Comparison of ENCODE assay signal across 21 cellular contexts in genomic region chr4:1086011-1086410, GRCh38. TPM values are rescaled to one million over a fixed set of nuclear protein-coding genes. Genes with fewer than 3 reads are reported as not detected.
A peak's percentile ranks its signal among the peaks of the same experiment; 100 is the strongest.
DNase-seq lines count a peak whose midpoint lies in the region; ATAC-seq and TF ChIP-seq lines count a peak whose summit lies in the region.
"Had no signal": no experiment of that assay in that cellular context is flagged by ENCODE, and none has a peak within 500 bp of the region (broad histone marks: within the 10 kb centered on the region; RNA-seq: fewer than 3 reads in every experiment).

No MANE protein-coding gene starts in this region.

- H3K4me2 ChIP-seq in IMR-90 (ENCODE audit: low read depth, low read length) = no peak overlapping the region
- H3K4me2 ChIP-seq: A549, GM23338 had no signal

- no peak overlapping the region for H4K91ac ChIP-seq in IMR-90 (ENCODE audit: insufficient read depth, low read depth, low read length)

- no peak overlapping the region for H2BK120ac ChIP-seq in IMR-90 (ENCODE audit: low read depth, low read length)

- peaks cover 11% of the 10 kb centered on the region for H3K4me1 Mint-ChIP-seq in activated CD8-positive, alpha-beta memory T cell treated with anti-CD3 and anti-CD28 coated beads, Interleukin-2, amount 10 ng/mL, durations not matched to agents 7 days and 5 days
- peaks cover 31 to 33% of the 10 kb centered on the region in 2 donors for H3K4me1 Mint-ChIP-seq in immature natural killer cell
- H3K4me1 Mint-ChIP-seq in mesothelial cell of epicardium = no peaks in the 10 kb centered on the region
- H3K4me1 Mint-ChIP-seq: GM23338 had no signal

- no peak overlapping the region for H2BK20ac ChIP-seq in IMR-90 (ENCODE audit: low read depth, low read length)

- no peak for ATAC-seq in activated CD8-positive, alpha-beta memory T cell treated with anti-CD3 and anti-CD28 coated beads, Interleukin-2, amount 10 ng/mL, durations not matched to agents 7 days and 5 days
- no peak for ATAC-seq in IMR-90 (ENCODE audit: low read depth)
- ATAC-seq in HG02970 (IDR thresholded peaks at IDR 0.05; ENCODE audit: low FRiP score, unreplicated experiment) = no peak
- ATAC-seq: A549, GM23338, HCT116, HepG2 had no signal

- H3K56ac ChIP-seq in IMR-90 (ENCODE audit: extremely low read depth, insufficient read depth, low read length) = no peak overlapping the region

- H3K4me3 Mint-ChIP-seq in activated CD8-positive, alpha-beta memory T cell treated with anti-CD3 and anti-CD28 coated beads, Interleukin-2, amount 10 ng/mL, durations not matched to agents 7 days and 5 days = no peak overlapping the region
- H3K4me3 Mint-ChIP-seq in immature natural killer cell (no peak overlapping the region), mesothelial cell of epicardium (no peak overlapping the region)
- H3K4me3 Mint-ChIP-seq: CD4-positive, alpha-beta T cell; GM23338 had no signal

- BruUV-seq in IMR-90 (replicated peaks; lab: Mats Ljungman, UMichigan) = no TSS peak

- H3K18ac ChIP-seq in IMR-90 (ENCODE audit: low read depth, low read length) = no peak overlapping the region

- no peak overlapping the region for H3K4me3 ChIP-seq in IMR-90 (ENCODE audit: insufficient read depth, low read depth, low read length)
- H3K4me3 ChIP-seq: A549, GM23338 had no signal

- H3K36me3 Mint-ChIP-seq in activated CD8-positive, alpha-beta memory T cell treated with anti-CD3 and anti-CD28 coated beads, Interleukin-2, amount 10 ng/mL, durations not matched to agents 7 days and 5 days = peaks cover 5% of the 10 kb centered on the region
- H3K36me3 Mint-ChIP-seq in immature natural killer cell (peaks cover 6 to 14% (median 11%) of the 10 kb centered on the region in 3 donors), mesothelial cell of epicardium (no peaks in the 10 kb centered on the region)

- H3K4ac ChIP-seq in IMR-90 (ENCODE audit: low read depth, low read length) = no peak overlapping the region

- no peaks in the 10 kb centered on the region for H3K79me1 ChIP-seq in IMR-90 (ENCODE audit: low read depth in 1 of 2, low read length in 2 of 2)

- H4K20me1 ChIP-seq in IMR-90 (ENCODE audit: insufficient read depth, low read length) = no peaks in the 10 kb centered on the region

- H4K5ac ChIP-seq in IMR-90 (ENCODE audit: low read depth, low read length) = no peak overlapping the region

- CTCF ChIA-PET in activated CD8-positive, alpha-beta memory T cell treated with anti-CD3 and anti-CD28 coated beads, Interleukin-2, amount 10 ng/mL, durations not matched to agents 7 days and 5 days (lab: Charles Lee) = no interaction called here
- CTCF ChIA-PET in IMR-90 (lab: Yijun Ruan, JAX) = no interaction called here

- WGBS in IMR-90 (ENCODE audit: extremely low coverage in 2 of 2, insufficient read length in 1 of 2), 2 experiments = 52% methylated on average over 4 of the region's 8 CpGs; no CpG with 5 or more reads in 1 of the 2 experiments

- TF ChIP-seq CTCF in IMR-90 (conservative IDR thresholded peaks at IDR 0.05; ENCODE audit: low read depth, low read length) = no peak
- no peak for TF ChIP-seq CTCF in mesothelial cell of epicardium (IDR thresholded peaks at IDR 0.05; ENCODE audit: unreplicated experiment)

- peak; percentile 28 for DNase-seq in activated CD8-positive, alpha-beta memory T cell treated with anti-CD3 and anti-CD28 coated beads, Interleukin-2, amount 10 ng/mL, durations not matched to agents 7 days and 5 days
- DNase-seq in activated CD8-positive, alpha-beta memory T cell treated with anti-CD3 and anti-CD28 coated beads, Interleukin-2, amount 50 U/mL, for 48 hours = no peak
- no peak for DNase-seq in IMR-90
- DNase-seq in immature natural killer cell = no peak
- peak; percentile 57 for DNase-seq in posterior vena cava (ENCODE audit: low spot score)
- DNase-seq in dermis blood vessel endothelial cell = no peak
- no peak for DNase-seq in mesothelial cell of epicardium (ENCODE audit: low spot score in 2 of 2, unreplicated experiment in 2 of 2)
- DNase-seq: AML-193; Caco-2; CD4-positive, alpha-beta T cell; DMS153; DMS79; GDM1 had no signal

- H3K27me3 ChIP-seq in IMR-90 (ENCODE audit: control insufficient read depth, insufficient read depth, low read length) = peaks cover 29% of the 10 kb centered on the region

- no peak overlapping the region for H3K23ac ChIP-seq in IMR-90 (ENCODE audit: low read depth, low read length)

- H3K9me3 Mint-ChIP-seq in activated CD8-positive, alpha-beta memory T cell treated with anti-CD3 and anti-CD28 coated beads, Interleukin-2, amount 10 ng/mL, durations not matched to agents 7 days and 5 days (ENCODE audit: low read depth) = peaks cover 10% of the 10 kb centered on the region
- peaks cover 9 to 23% (median 17%) of the 10 kb centered on the region in 6 donors for H3K9me3 Mint-ChIP-seq in immature natural killer cell
- H3K9me3 Mint-ChIP-seq in mesothelial cell of epicardium = peaks cover 16% of the 10 kb centered on the region
- H3K9me3 Mint-ChIP-seq: CD4-positive, alpha-beta T cell had no signal

- H4K8ac ChIP-seq in IMR-90 (ENCODE audit: low read depth in 2 of 2, low read length in 2 of 2) = no peak overlapping the region

- TF ChIP-seq POLR2A in IMR-90 (IDR thresholded peaks at IDR 0.05; ENCODE audit: low read depth, low read length) = no peak

- H2BK5ac ChIP-seq in IMR-90 (ENCODE audit: low read depth, low read length, poor library complexity, severe bottlenecking) = no peak overlapping the region

- in situ Hi-C loops in IMR-90 (cut with MboI; ENCODE audit: low sequenced_read_pairs) = no loop called here

- POLR2A ChIA-PET in IMR-90 (lab: Charles Lee; ENCODE audit: unreplicated experiment) = no interaction called here

- peaks cover 5% of the 10 kb centered on the region for H3K27me3 Mint-ChIP-seq in activated CD8-positive, alpha-beta memory T cell treated with anti-CD3 and anti-CD28 coated beads, Interleukin-2, amount 10 ng/mL, durations not matched to agents 7 days and 5 days
- H3K27me3 Mint-ChIP-seq in immature natural killer cell (ENCODE audit: low read depth in 3 of 3) (peaks cover 13 to 28% (median 16%) of the 10 kb centered on the region in 3 donors), mesothelial cell of epicardium (ENCODE audit: low read depth) (peaks cover 42% of the 10 kb centered on the region)

- no peak overlapping the region for H3K27ac ChIP-seq in IMR-90 (ENCODE audit: insufficient read depth, low read length)
- H3K27ac ChIP-seq: 22Rv1, A549, C4-2B had no signal

- H3K14ac ChIP-seq in IMR-90 (replicated peaks; ENCODE audit: low read depth, low read length) = no peak overlapping the region

- intact Hi-C loops in IMR-90 (cut with micrococcal nuclease) = no loop called here
- intact Hi-C loops in posterior vena cava (cut with DNase I) = no loop called here

- dilution Hi-C loops in IMR-90 (cut with HindIII; ENCODE audit: low sequenced_read_pairs, unreplicated experiment) = no loop called here

- H2BK15ac ChIP-seq in IMR-90 (ENCODE audit: low read depth, low read length) = no peak overlapping the region

- no peak overlapping the region for H3K9ac ChIP-seq in IMR-90 (ENCODE audit: low read depth, low read length)

- peaks cover 8% of the 10 kb centered on the region for H3K9me3 ChIP-seq in IMR-90 (ENCODE audit: control insufficient read depth, insufficient read depth, low read length)
- H3K9me3 ChIP-seq: A549 had no signal

- H2AK5ac ChIP-seq in IMR-90 (ENCODE audit: low read depth, low read length) = no peak overlapping the region

- H3K9me1 ChIP-seq in IMR-90 (ENCODE audit: insufficient read depth, low read length) = no peaks in the 10 kb centered on the region

- H3K27ac Mint-ChIP-seq in activated CD8-positive, alpha-beta memory T cell treated with anti-CD3 and anti-CD28 coated beads, Interleukin-2, amount 10 ng/mL, durations not matched to agents 7 days and 5 days = no peak overlapping the region
- H3K27ac Mint-ChIP-seq in immature natural killer cell = peak overlapping the region; percentile 55 to 92 (median 85)
- H3K27ac Mint-ChIP-seq in mesothelial cell of epicardium = no peak overlapping the region
- H3K27ac Mint-ChIP-seq: CD4-positive, alpha-beta T cell; GM23338 had no signal

- peak overlapping the region; percentile 37 for H2AK9ac ChIP-seq in IMR-90 (replicated peaks; ENCODE audit: low read depth, low read length, poor library complexity)

- no peak overlapping the region for H2AFZ ChIP-seq in IMR-90 (replicated peaks; ENCODE audit: low read length, poor library complexity)
- H2AFZ ChIP-seq: GM23338 had no signal

- H3K4me1 ChIP-seq in IMR-90 (ENCODE audit: control insufficient read depth, insufficient read depth, low read length) = peaks cover 6% of the 10 kb centered on the region
- H3K4me1 ChIP-seq: Caco-2 had no signal

- no peak for TF ChIP-seq RAD21 in IMR-90 (IDR thresholded peaks at IDR 0.05; ENCODE audit: low read length)

- no peaks in the 10 kb centered on the region for H3K36me3 ChIP-seq in IMR-90 (ENCODE audit: control insufficient read depth, insufficient read depth, low read length)

TF ChIP-seq in IMR-90, 13 proteins besides CTCF, POLR2A, EP300 and RAD21 (continues in another document):
- TF ChIP-seq CEBPB (IDR thresholded peaks at IDR 0.05; ENCODE audit: low read depth, low read length) (no peak), CHD1 (IDR thresholded peaks at IDR 0.05; ENCODE audit: low read depth, low read length) (no peak), MAZ (IDR thresholded peaks at IDR 0.05; ENCODE audit: borderline replicate concordance, low read depth, low read length) (no peak), BHLHE40 (IDR thresholded peaks at IDR 0.05; ENCODE audit: low read depth, low read length) (no peak), MAFK (IDR thresholded peaks at IDR 0.05; ENCODE audit: low read depth, low read length) (no peak), USF2 (IDR thresholded peaks at IDR 0.05; ENCODE audit: low read depth, low read length) (no peak), SMC3 (IDR thresholded peaks at IDR 0.05; ENCODE audit: low read depth, low read length) (no peak), RFX5 (IDR thresholded peaks at IDR 0.05; ENCODE audit: low read depth, low read length) (no peak)

RNA-seq across cellular contexts. Expression of gene RNF212, which starts 27.4 kb away (rescaled TPM):
- total RNA-seq in activated CD8-positive, alpha-beta memory T cell treated with anti-CD3 and anti-CD28 coated beads, Interleukin-2, amount 10 ng/mL, durations not matched to agents 7 days and 5 days = 1 to 10 TPM; 1.2 to 3.2 TPM
- under 0.01 TPM in 2 replicates for total RNA-seq in IMR-90 (2012; rRNA removed)
- 0.46 and 0.51 TPM in 2 replicates for polyA plus RNA-seq in IMR-90 (2012; rRNA removed)
- 0.08 and 0.35 TPM in 2 replicates for polyA plus RNA-seq in IMR-90 (2012; cell fraction: cytosol; rRNA removed)
- 0.96 and 1.3 TPM in 2 replicates for polyA plus RNA-seq in IMR-90 (2012; cell fraction: nucleus; rRNA removed; ENCODE audit: low replicate concordance)
- polyA plus RNA-seq in immature natural killer cell = 1 to 10 TPM in 2 of 3 donors, not detected in 1; 1.3 to 2.4 TPM
- total RNA-seq in posterior vena cava = 1 to 10 TPM in 1 of 2 donors, under 1 TPM in 1; 0.76 to 4.0 TPM
- total RNA-seq in dermis blood vessel endothelial cell = 0.85 and 1.1 TPM in 2 replicates
- 10.9 to 15.6 TPM (median 13.4 TPM) in 3 replicates for total RNA-seq in mesothelial cell of epicardium
- total RNA-seq: Caco-2, Daoy, HepG2 had no signal
- polyA plus RNA-seq: HepG2 had no signal

Comparison
In these comparisons a context has a peak if more than half of its experiments do, and no peak if none do; other contexts are left out.
1. DNase-seq: peak in activated CD8-positive, alpha-beta memory T cell treated with anti-CD3 and anti-CD28 coated beads, Interleukin-2, amount 10 ng/mL, durations not matched to agents 7 days and 5 days (single experiment) and posterior vena cava (single experiment); none in activated CD8-positive, alpha-beta memory T cell treated with anti-CD3 and anti-CD28 coated beads, Interleukin-2, amount 50 U/mL, for 48 hours (single experiment), IMR-90 (single experiment), immature natural killer cell (0 of 3), dermis blood vessel endothelial cell (single experiment) and mesothelial cell of epicardium (0 of 2).
2. H3K27ac Mint-ChIP-seq: peak in immature natural killer cell (6 of 6); none in activated CD8-positive, alpha-beta memory T cell treated with anti-CD3 and anti-CD28 coated beads, Interleukin-2, amount 10 ng/mL, durations not matched to agents 7 days and 5 days (single experiment) and mesothelial cell of epicardium (single experiment).